ENCODE assay signal across 18 cellular contexts in genomic region chr10:16822726-16823360, GRCh38. TPM values are rescaled to one million over a fixed set of nuclear protein-coding genes. Genes with fewer than 3 reads are reported as not detected.
DNase-seq lines count a peak whose midpoint lies in the region; ATAC-seq and TF ChIP-seq lines count a peak whose summit lies in the region.
"Had no signal": no experiment of that assay in that cellular context is flagged by ENCODE, and none has a peak within 500 bp of the region (broad histone marks: within the 10 kb centered on the region; RNA-seq: fewer than 3 reads in every experiment).

No MANE protein-coding gene starts in this region.

- H3K56ac ChIP-seq in mesendoderm (ENCODE audit: low read length), result no peak overlapping the region

- H3K27me3 Mint-ChIP-seq in endothelial cell (ENCODE audit: unreplicated experiment), result no peaks in the 10 kb centered on the region

- peaks cover 6% of the 10 kb centered on the region for H3K4me1 Mint-ChIP-seq in endothelial cell (ENCODE audit: unreplicated experiment)

- H3K4ac ChIP-seq in mesendoderm (ENCODE audit: low read depth, low read length), result no peak overlapping the region

- POLR2A ChIA-PET in HEK293 (lab: Yijun Ruan, JAX), result no interaction called here

- no peak overlapping the region for H3K18ac ChIP-seq in mesendoderm (ENCODE audit: low read length)

- H3K4me3 Mint-ChIP-seq in endothelial cell (ENCODE audit: unreplicated experiment), result peak overlapping the region; percentile 79
- H3K4me3 Mint-ChIP-seq: B cell; CD4-positive, CD25-positive, alpha-beta regulatory T cell; CD8-positive, alpha-beta T cell; H9; HFFc6 had no signal

- no peak overlapping the region for H3K9ac ChIP-seq in mesendoderm (ENCODE audit: low read length)
- H3K9ac ChIP-seq: BLaER1, GM23248 had no signal

- H3K79me1 ChIP-seq in mesendoderm (ENCODE audit: low read length), result no peaks in the 10 kb centered on the region

- H3K23ac ChIP-seq in mesendoderm (ENCODE audit: low read length), result no peak overlapping the region

- no peak overlapping the region for H3K27ac Mint-ChIP-seq in endothelial cell (ENCODE audit: unreplicated experiment)
- no peak overlapping the region for H3K27ac Mint-ChIP-seq in activated naive CD4-positive, alpha-beta T cell treated with anti-CD3 and anti-CD28 coated beads, Interleukin-2, amount 50 U/mL, for 72 hours
- H3K27ac Mint-ChIP-seq: B cell; CD8-positive, alpha-beta T cell; H9; HFFc6 had no signal

- TF ChIP-seq CTCF in HEK293 (tag by site-specific recombination; IDR thresholded peaks at IDR 0.05) (no peak), endothelial cell (IDR thresholded peaks at IDR 0.05; ENCODE audit: unreplicated experiment) (no peak)

- CTCF ChIA-PET in HEK293 (lab: Yijun Ruan, JAX), result interaction anchor here (0.7 kb wide), 1 partner anchor 667 kb away, joined by 3 read pairs; no protein-coding TSS in a partner anchor

- H2BK120ac ChIP-seq in mesendoderm (ENCODE audit: low read depth, low read length), result no peak overlapping the region

- H2BK15ac ChIP-seq in mesendoderm (replicated peaks; ENCODE audit: low read depth), result no peak overlapping the region

- H3K4me2 ChIP-seq in mesendoderm (ENCODE audit: low read length), result no peak overlapping the region
- H3K4me2 ChIP-seq: BLaER1 had no signal

- H3K36me3 Mint-ChIP-seq in endothelial cell (ENCODE audit: low read depth, unreplicated experiment), result peaks cover 28% of the 10 kb centered on the region
- peaks cover 19 to 22% of the 10 kb centered on the region in 2 donors for H3K36me3 Mint-ChIP-seq in activated naive CD4-positive, alpha-beta T cell treated with anti-CD3 and anti-CD28 coated beads, Interleukin-2, amount 50 U/mL, for 72 hours

- H3K79me2 ChIP-seq in mesendoderm (ENCODE audit: control insufficient read depth, insufficient read depth, low read length), result no peaks in the 10 kb centered on the region

- H3K4me3 ChIP-seq in HEK293 (ENCODE audit: low read depth, low read length), result no peak overlapping the region
- H3K4me3 ChIP-seq in mesendoderm (ENCODE audit: low read length), result no peak overlapping the region
- H3K4me3 ChIP-seq: BLaER1, GM23248 had no signal

- H3K9me3 Mint-ChIP-seq in endothelial cell (ENCODE audit: unreplicated experiment), result peaks cover 17% of the 10 kb centered on the region
- H3K9me3 Mint-ChIP-seq in activated naive CD4-positive, alpha-beta T cell treated with anti-CD3 and anti-CD28 coated beads, Interleukin-2, amount 50 U/mL, for 72 hours, result peaks cover 10 to 14% of the 10 kb centered on the region in 2 donors

- no peaks in the 10 kb centered on the region for H3K27me3 ChIP-seq in mesendoderm (ENCODE audit: insufficient read depth, low read length, poor library complexity)
- H3K27me3 ChIP-seq: BLaER1 had no signal

- H3K9me3 ChIP-seq in HEK293 (ENCODE audit: control insufficient read depth, insufficient read depth, low read depth, low read length), result no peaks in the 10 kb centered on the region

- H2BK5ac ChIP-seq in mesendoderm (ENCODE audit: low read length), result no peak overlapping the region

- H3K36me3 ChIP-seq in HEK293 (ENCODE audit: control insufficient read depth in 2 of 2, insufficient read depth in 1 of 2, low read length in 2 of 2), result no peaks in the 10 kb centered on the region
- no peaks in the 10 kb centered on the region for H3K36me3 ChIP-seq in mesendoderm (ENCODE audit: control insufficient read depth, insufficient read depth, low read length)

- WGBS in mesendoderm (ENCODE audit: extremely low coverage, insufficient coverage, low lambda C conversion rate), result no CpG with 5 or more reads among the region's 4 CpGs

- H3K4me1 ChIP-seq in HEK293 (ENCODE audit: control insufficient read depth, insufficient read depth, low read length) (no peaks in the 10 kb centered on the region; the same call in 1 of the 2 replicates), mesendoderm (ENCODE audit: control insufficient read depth, low read depth, low read length) (no peaks in the 10 kb centered on the region)

- no peak overlapping the region for H4K5ac ChIP-seq in mesendoderm (ENCODE audit: low read length)

- no peak overlapping the region for H4K8ac ChIP-seq in mesendoderm (ENCODE audit: low read depth, low read length)

- H3K27ac ChIP-seq in HEK293 (ENCODE audit: extremely low read depth, low read depth, low read length) (no peak overlapping the region), mesendoderm (ENCODE audit: low read depth, low read length) (no peak overlapping the region)
- H3K27ac ChIP-seq: BLaER1, C4-2B, GM23248 had no signal

- DNase-seq in endothelial cell (ENCODE audit: low spot score) (no peak), mesendoderm (peak; percentile 29), GOT3 (lab: John Stamatoyannopoulos, UW) (no peak)
- DNase-seq in activated naive CD4-positive, alpha-beta T cell treated with anti-CD3 and anti-CD28 coated beads, Interleukin-2, amount 50 U/mL, for 72 hours (ENCODE audit: low spot score in 2 of 2), result no peak
- DNase-seq: CD4-positive, CD25-positive, alpha-beta regulatory T cell; CD8-positive, alpha-beta T cell; DMS 273 treated with DMSO at 0.1 percent for 48 hours; DMS79; GF-D8; GM23248; H9; HFFc6 had no signal

- H2AK5ac ChIP-seq in mesendoderm (ENCODE audit: low read length), result no peak overlapping the region

- no peak for ATAC-seq in HG03108 (IDR thresholded peaks at IDR 0.05; ENCODE audit: unreplicated experiment)
- ATAC-seq in activated naive CD4-positive, alpha-beta T cell treated with anti-CD3 and anti-CD28 coated beads, Interleukin-2, amount 50 U/mL, for 72 hours, result no peak
- ATAC-seq: CD8-positive, alpha-beta T cell; HCT116 had no signal

TF ChIP-seq in HEK293, 187 proteins besides CTCF, POLR2A, EP300 and RAD21:
- TF ChIP-seq SETDB1 (IDR thresholded peaks at IDR 0.05; ENCODE audit: insufficient read length, low read length) (peak; percentile 71), ZNF585B (tag by site-specific recombination; IDR thresholded peaks at IDR 0.05) (peak; percentile 92), KLF16 (tag by site-specific recombination; IDR thresholded peaks at IDR 0.05) (no peak), ZNF175 (tag by site-specific recombination; IDR thresholded peaks at IDR 0.05) (no peak), ZNF747 (tag by site-specific recombination; IDR thresholded peaks at IDR 0.05) (no peak)
TF ChIP-seq in HEK293: peak in this region for 2.

RNA-seq across cellular contexts. Expression of gene RSU1, which starts 5.6 kb away (rescaled TPM):
- 118 TPM for total RNA-seq in endothelial cell (ENCODE audit: unreplicated experiment)
- 98.5 TPM for polyA plus RNA-seq in mesendoderm (2013, experiment 1 of 2)
- polyA plus RNA-seq in mesendoderm (2013, experiment 2 of 2), result 104 TPM
- total RNA-seq in activated naive CD4-positive, alpha-beta T cell treated with anti-CD3 and anti-CD28 coated beads, Interleukin-2, amount 50 U/mL, for 72 hours, result 10 to 100 TPM; 50.9 to 52.0 TPM
